ENCODE assay signal across 16 cellular contexts in the genomic region with DNA sequence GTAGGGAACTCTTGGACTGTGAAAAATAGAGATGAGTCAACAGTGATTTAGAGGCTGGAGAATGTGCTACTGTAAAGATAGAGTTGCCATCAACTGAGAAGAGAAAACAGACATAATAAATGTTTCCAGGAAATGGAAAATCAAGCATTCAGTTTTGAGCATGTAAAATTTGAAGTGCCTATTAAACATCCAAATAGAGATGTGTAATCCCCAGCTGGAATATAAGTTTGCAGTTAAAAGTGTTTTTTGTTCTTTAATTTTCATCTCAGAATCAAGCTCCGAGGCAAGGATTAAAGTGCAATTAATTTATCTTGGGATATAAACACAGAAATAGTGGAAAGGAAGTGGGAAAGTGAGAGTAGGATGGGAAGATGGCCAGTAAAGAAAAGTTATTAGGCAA.
DNase-seq lines count a peak whose midpoint lies in the region; ATAC-seq and TF ChIP-seq lines count a peak whose summit lies in the region.
"Had no signal": no experiment of that assay in that cellular context is flagged by ENCODE, and none has a peak within 500 bp of the region (broad histone marks: within the 10 kb centered on the region; RNA-seq: fewer than 3 reads in every experiment).

No MANE protein-coding gene starts in this region.

- TF ChIP-seq POLR2A in lower leg skin (IDR thresholded peaks at IDR 0.05): no peak

- ATAC-seq in GM21381 (IDR thresholded peaks at IDR 0.05; ENCODE audit: unreplicated experiment): no peak
- ATAC-seq: HCT116 had no signal

- H3K9me3 ChIP-seq in SK-N-MC (ENCODE audit: low read depth, low read length): no peaks in the 10 kb centered on the region
- H3K9me3 ChIP-seq: Caco-2 had no signal

- H3K9ac ChIP-seq in SK-N-MC (ENCODE audit: insufficient read length): no peak overlapping the region

- intact Hi-C loops in lower leg skin (cut with DNase I; ENCODE audit: low total_unique reads): no loop called here

- no peak for TF ChIP-seq CTCF in lower leg skin (IDR thresholded peaks at IDR 0.05)
- no peak for TF ChIP-seq CTCF in brain microvascular endothelial cell (IDR thresholded peaks at IDR 0.05; ENCODE audit: low read depth, low read length, missing control alignments)

- H3K27ac ChIP-seq in SK-N-MC (no peak overlapping the region), brain microvascular endothelial cell (no peak overlapping the region)
- H3K27ac ChIP-seq: C4-2B had no signal

- 64 to 70% methylated on average over 1 of the region's 1 CpG for WGBS in lower leg skin, 2 donors

- H3K4me3 ChIP-seq in SK-N-MC: no peak overlapping the region
- H3K4me3 ChIP-seq in lower leg skin (ENCODE audit: low read depth, poor library complexity, severe bottlenecking): no peak overlapping the region
- no peak overlapping the region for H3K4me3 ChIP-seq in brain microvascular endothelial cell (ENCODE audit: low read depth, low read length)

- DNase-seq in M059J (ENCODE audit: low read depth) (peak; percentile 1), SK-N-MC (ENCODE audit: low read depth, low spot score) (peak; percentile 52), kidney tubule cell (ENCODE audit: low spot score) (peak; percentile 28), lower leg skin (ENCODE audit: low spot score in 2 of 2) (no peak), brain microvascular endothelial cell (no peak)
- DNase-seq: AML-193; Caco-2; CD4-positive, alpha-beta T cell; GF-D8; GOT3; H7; HFFc6; IMR-90 had no signal

- in situ Hi-C loops in brain microvascular endothelial cell (cut with HindIII; ENCODE audit: low pct_ligation_motif_present, low sequenced_read_pairs): no loop called here

- no peaks in the 10 kb centered on the region for H3K27me3 ChIP-seq in brain microvascular endothelial cell (replicated peaks)

- no peaks in the 10 kb centered on the region for H3K36me3 ChIP-seq in SK-N-MC (ENCODE audit: insufficient read depth, low read length)
- H3K36me3 ChIP-seq in brain microvascular endothelial cell (replicated peaks): no peaks in the 10 kb centered on the region

Comparison
In these comparisons a context has a peak if more than half of its experiments do, and no peak if none do; other contexts are left out.
1. DNase-seq: peak in M059J (single experiment), SK-N-MC (single experiment) and kidney tubule cell (single experiment); none in lower leg skin (0 of 2) and brain microvascular endothelial cell (single experiment).